In genomic region chr5:90747175-90747574, GRCh38 we compare ENCODE assay signal across 1 cellular context.
TF ChIP-seq lines count a peak whose summit lies in the region.

No MANE protein-coding gene starts in this region.

TF ChIP-seq in HepG2, 621 proteins besides CTCF, POLR2A, EP300 and RAD21 (continued from another document):
- TF ChIP-seq, protein P1, sequence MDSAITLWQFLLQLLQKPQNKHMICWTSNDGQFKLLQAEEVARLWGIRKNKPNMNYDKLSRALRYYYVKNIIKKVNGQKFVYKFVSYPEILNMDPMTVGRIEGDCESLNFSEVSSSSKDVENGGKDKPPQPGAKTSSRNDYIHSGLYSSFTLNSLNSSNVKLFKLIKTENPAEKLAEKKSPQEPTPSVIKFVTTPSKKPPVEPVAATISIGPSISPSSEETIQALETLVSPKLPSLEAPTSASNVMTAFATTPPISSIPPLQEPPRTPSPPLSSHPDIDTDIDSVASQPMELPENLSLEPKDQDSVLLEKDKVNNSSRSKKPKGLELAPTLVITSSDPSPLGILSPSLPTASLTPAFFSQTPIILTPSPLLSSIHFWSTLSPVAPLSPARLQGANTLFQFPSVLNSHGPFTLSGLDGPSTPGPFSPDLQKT (CRISPR knock-in tag; IDR thresholded peaks at IDR 0.05; ENCODE audit: borderline replicate concordance) = no peak
- TF ChIP-seq ZNF780A (CRISPR knock-in tag; IDR thresholded peaks at IDR 0.05) = no peak
- TF ChIP-seq ATF4 (CRISPR knock-in tag; IDR thresholded peaks at IDR 0.05) = no peak
- no peak for TF ChIP-seq ZNF30 (CRISPR knock-in tag; IDR thresholded peaks at IDR 0.05)
